Comparison of ENCODE assay signal across 19 cellular contexts in the genomic region with DNA sequence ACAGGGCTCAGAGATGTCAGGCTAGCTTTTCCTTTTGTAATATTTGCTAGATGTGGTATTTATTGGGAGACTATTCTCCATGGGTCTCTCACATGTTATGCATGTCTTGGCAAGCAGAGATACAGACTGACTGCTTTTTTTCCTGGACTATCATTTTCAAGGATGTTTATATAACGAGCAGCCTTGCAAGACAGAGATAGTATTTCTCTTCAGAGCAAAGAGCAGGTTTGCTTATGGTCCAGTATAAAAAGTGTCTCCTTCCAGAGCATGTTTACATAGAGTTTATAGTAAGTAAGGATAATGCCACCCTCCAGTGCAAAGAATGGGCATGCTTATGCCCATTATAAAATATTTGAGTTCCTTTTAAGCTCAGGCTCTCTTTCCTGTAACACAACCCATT. TPM values are rescaled to one million over a fixed set of nuclear protein-coding genes. Genes with fewer than 3 reads are reported as not detected.
DNase-seq lines count a peak whose midpoint lies in the region; ATAC-seq and TF ChIP-seq lines count a peak whose summit lies in the region.
"Had no signal": no experiment of that assay in that cellular context is flagged by ENCODE, and none has a peak within 500 bp of the region (broad histone marks: within the 10 kb centered on the region; RNA-seq: fewer than 3 reads in every experiment).

No MANE protein-coding gene starts in this region.

- intact Hi-C loops in PC-3 (cut with micrococcal nuclease) = loop anchor here (1.0 kb wide), 1 partner anchor 25 kb away; a partner anchor contains a TSS
- intact Hi-C loops in psoas muscle (cut with DNase I) = no loop called here

- ATAC-seq in PC-3 = peak; percentile 84
- ATAC-seq in stimulated activated naive CD8-positive, alpha-beta T cell treated with anti-CD3 and anti-CD28 coated beads, Interleukin-15, Interleukin-2, amounts not matched to agents 100 U/mL and 50 U/mL, for 24 hours = no peak
- ATAC-seq in psoas muscle = no peak
- ATAC-seq: body of pancreas had no signal

- TF ChIP-seq CTCF in PC-3 (conservative IDR thresholded peaks at IDR 0.05; ENCODE audit: low read depth, low read length) = no peak
- TF ChIP-seq CTCF in fibroblast of lung (conservative IDR thresholded peaks at IDR 0.05 in 1 of 2, IDR thresholded peaks at IDR 0.05 in 1 of 2; ENCODE audit: low read depth in 1 of 2, low read length in 2 of 2) = no peak
- no peak for TF ChIP-seq CTCF in nephron progenitor cell (IDR thresholded peaks at IDR 0.05)
- TF ChIP-seq CTCF in psoas muscle (IDR thresholded peaks at IDR 0.05) = no peak

- no TSS peak for BruUV-seq in PC-3 (replicated peaks; lab: Mats Ljungman, UMichigan)

- H3K79me2 ChIP-seq in PC-3 (ENCODE audit: low read length) (peaks cover 79% of the 10 kb centered on the region), fibroblast of lung (ENCODE audit: control insufficient read depth, insufficient read depth, low read length) (peaks cover 2% of the 10 kb centered on the region)

- no peak overlapping the region for H3K27ac ChIP-seq in PC-3 (ENCODE audit: low read length)
- H3K27ac ChIP-seq in fibroblast of lung (ENCODE audit: insufficient read depth, low read length) = no peak overlapping the region
- no peak overlapping the region for H3K27ac ChIP-seq in psoas muscle
- no peak overlapping the region for H3K27ac ChIP-seq in SJCRH30
- H3K27ac ChIP-seq: body of pancreas had no signal

- no peak overlapping the region for H2AFZ ChIP-seq in PC-3 (ENCODE audit: low read length)
- no peak overlapping the region for H2AFZ ChIP-seq in fibroblast of lung (ENCODE audit: low read length)

- no peak overlapping the region for H3K4me3 ChIP-seq in PC-3 (ENCODE audit: low read length)
- no peak overlapping the region for H3K4me3 ChIP-seq in fibroblast of lung (replicated peaks in 1 of 4; ENCODE audit: control extremely low read depth in 1 of 4, insufficient read depth in 1 of 4, low read depth in 3 of 4, low read length in 4 of 4)
- H3K4me3 ChIP-seq in psoas muscle = no peak overlapping the region
- H3K4me3 ChIP-seq in SJCRH30 = no peak overlapping the region
- H3K4me3 ChIP-seq: body of pancreas had no signal

- no peaks in the 10 kb centered on the region for H3K9me2 ChIP-seq in PC-3 (replicated peaks; ENCODE audit: low read length)

- H4K20me1 ChIP-seq in PC-3 (ENCODE audit: low read length) (0 out of 2 replicates have a peak, but pooled peaks cover 3% of the 10 kb centered on the region), fibroblast of lung (ENCODE audit: control insufficient read depth, extremely low read depth, insufficient read depth, low read length) (no peaks in the 10 kb centered on the region)

- no peaks in the 10 kb centered on the region for H3K27me3 Mint-ChIP-seq in nephron progenitor cell (ENCODE audit: low read depth, poor library complexity)
- H3K27me3 Mint-ChIP-seq: activated naive CD8-positive, alpha-beta T cell had no signal

- 16 to 44% (median 18%) methylated on average over 1 of the region's 1 CpG for WGBS in psoas muscle, 3 donors

- peaks cover 2% of the 10 kb centered on the region for H3K36me3 Mint-ChIP-seq in nephron progenitor cell (ENCODE audit: low read depth)

- DNase-seq in DMS153 treated with DMSO at 0.1 percent for 48 hours (lab: John Stamatoyannopoulos, UW; ENCODE audit: unreplicated experiment) (peak; percentile 35), PC-3 (no peak), fibroblast of lung (ENCODE audit: low read depth in 2 of 2) (peak; percentile 15 to 36), nephron progenitor cell (no peak), psoas muscle (no peak), putamen (ENCODE audit: low spot score) (no peak), SJCRH30 (no peak)
- DNase-seq in stimulated activated naive CD8-positive, alpha-beta T cell treated with anti-CD3 and anti-CD28 coated beads, Interleukin-15, Interleukin-2, amounts not matched to agents 100 U/mL and 50 U/mL, for 24 hours = no peak
- DNase-seq: activated CD4-positive, alpha-beta T cell treated with anti-CD3 and anti-CD28 coated beads for 1 hour; body of pancreas; mesendoderm; NCI-H2081; NCI-H524 treated with DMSO at 0.1 percent for 48 hours; Right ventricle myocardium superior; stimulated activated CD8-positive, alpha-beta memory T cell treated with anti-CD3 and anti-CD28 coated beads, Interleukin-4, amount 100 ng/mL, for 48 hours; SW 1271 had no signal

- no peaks in the 10 kb centered on the region for H3F3A ChIP-seq in PC-3 (ENCODE audit: low read length, unreplicated experiment)

- H3K4me1 ChIP-seq in PC-3 (ENCODE audit: insufficient read depth, low read length) (peaks cover 20% of the 10 kb centered on the region), fibroblast of lung (ENCODE audit: control insufficient read depth, extremely low read depth, insufficient read depth, low read length) (no peaks in the 10 kb centered on the region), psoas muscle (peaks cover 33% of the 10 kb centered on the region), SJCRH30 (no peaks in the 10 kb centered on the region)

- H3K9ac ChIP-seq in PC-3 (ENCODE audit: low read length) = no peak overlapping the region
- no peak overlapping the region for H3K9ac ChIP-seq in fibroblast of lung (ENCODE audit: insufficient read depth, low read length)

- H3K9me3 Mint-ChIP-seq in nephron progenitor cell = no peaks in the 10 kb centered on the region
- H3K9me3 Mint-ChIP-seq: activated T-helper 1 cell treated with anti-CD3 and anti-CD28 coated beads, Interleukin-12 subunit alpha, Interleukin-12 subunit beta, Interleukin-2, Interleukin-4 antibody, amounts not matched to agents 30 ng/mL and 10 ng/mL and 1 ng/mL, durations not matched to agents 14 hours and 24 hours and 36 hours; nephron had no signal

- H3K36me3 ChIP-seq in PC-3 (ENCODE audit: low read depth, low read length) (peaks cover 7% of the 10 kb centered on the region; the same call in 1 of the 2 replicates), fibroblast of lung (ENCODE audit: control insufficient read depth, insufficient read depth, low read length) (no peaks in the 10 kb centered on the region), psoas muscle (ENCODE audit: insufficient read depth in 1 of 2, low read depth in 1 of 2) (peaks cover 0 to 12% of the 10 kb centered on the region in 2 donors), SJCRH30 (peaks cover 4% of the 10 kb centered on the region; the same call in 1 of the 2 replicates)

- CTCF ChIA-PET in PC-3 (lab: Charles Lee) = interaction anchor here (0.6 kb wide), 1 partner anchor 169 kb away, joined by 3 read pairs; no protein-coding TSS in a partner anchor

- peaks cover 39% of the 10 kb centered on the region for H3K4me1 Mint-ChIP-seq in nephron progenitor cell

- peak overlapping the region; percentile 23 for H3K27ac Mint-ChIP-seq in nephron progenitor cell
- H3K27ac Mint-ChIP-seq: activated naive CD8-positive, alpha-beta T cell; activated T-helper 1 cell treated with anti-CD3 and anti-CD28 coated beads, Interleukin-12 subunit alpha, Interleukin-12 subunit beta, Interleukin-2, Interleukin-4 antibody, amounts not matched to agents 30 ng/mL and 10 ng/mL and 1 ng/mL, durations not matched to agents 14 hours and 24 hours and 36 hours had no signal

- H3K9me3 ChIP-seq in PC-3 (ENCODE audit: low read length) (no peaks in the 10 kb centered on the region), fibroblast of lung (ENCODE audit: control insufficient read depth, insufficient read depth, low read depth, low read length) (no peaks in the 10 kb centered on the region), psoas muscle (no peaks in the 10 kb centered on the region), SJCRH30 (replicated peaks) (no peaks in the 10 kb centered on the region)
- H3K9me3 ChIP-seq: body of pancreas had no signal

- no peak overlapping the region for H3K4me3 Mint-ChIP-seq in nephron progenitor cell
- H3K4me3 Mint-ChIP-seq: activated naive CD8-positive, alpha-beta T cell; activated T-helper 1 cell treated with anti-CD3 and anti-CD28 coated beads, Interleukin-12 subunit alpha, Interleukin-12 subunit beta, Interleukin-2, Interleukin-4 antibody, amounts not matched to agents 30 ng/mL and 10 ng/mL and 1 ng/mL, durations not matched to agents 14 hours and 24 hours and 36 hours; nephron had no signal

- H3K4me2 ChIP-seq in PC-3 (ENCODE audit: low read length) (peak overlapping the region; percentile 14), fibroblast of lung (ENCODE audit: extremely low read depth, insufficient read depth, low read length) (no peak overlapping the region)

- POLR2A ChIA-PET in PC-3 (lab: Charles Lee; ENCODE audit: unreplicated experiment) = no interaction called here

- H3K27me3 ChIP-seq in PC-3 (ENCODE audit: low read length) (no peaks in the 10 kb centered on the region), fibroblast of lung (ENCODE audit: control insufficient read depth, insufficient read depth, low read length) (no peaks in the 10 kb centered on the region), psoas muscle (ENCODE audit: insufficient read depth in 3 of 3, low read length in 2 of 3) (no peaks in the 10 kb centered on the region), SJCRH30 (no peaks in the 10 kb centered on the region)
- H3K27me3 ChIP-seq: body of pancreas had no signal

RNA-seq across cellular contexts. Expression of a gene that starts 24.6 kb away (rescaled TPM):
- total RNA-seq in PC-3 (2014; rRNA removed) (10.7 and 15.2 TPM in 2 replicates), fibroblast of lung (15.7 and 16.2 TPM in 2 replicates), psoas muscle (10 to 100 TPM; 11.3 to 16.1 (median 12.8) TPM)
- polyA plus RNA-seq in fibroblast of lung (10.7 and 11.5 TPM in 2 replicates), psoas muscle (10 to 100 TPM in 1 of 3 donors, 1 to 10 TPM in 2; 5.0 to 19.8 (median 7.9) TPM)
- polyA plus RNA-seq in fibroblast of lung (2012) = 5.4 and 6.1 TPM in 2 replicates
- polyA minus RNA-seq in fibroblast of lung (ENCODE audit: low replicate concordance) = 0.79 and 2.7 TPM in 2 replicates
- total RNA-seq in SJCRH30 (2014; rRNA removed; shearing (Covaris generic)) = 31.6 and 32.3 TPM in 2 replicates

RNA-seq across cellular contexts. Expression of a gene that starts 24.8 kb away (rescaled TPM):
- total RNA-seq in PC-3 (2014; rRNA removed) (21.3 and 24.3 TPM in 2 replicates), fibroblast of lung (10.8 and 11.9 TPM in 2 replicates), psoas muscle (10 to 100 TPM; 21.0 to 34.0 (median 27.6) TPM)
- polyA plus RNA-seq in fibroblast of lung (11.7 and 13.4 TPM in 2 replicates), psoas muscle (10 to 100 TPM; 10.3 to 23.0 (median 19.9) TPM)
- 19.3 and 23.7 TPM in 2 replicates for polyA plus RNA-seq in fibroblast of lung (2012)
- 1.0 and 1.5 TPM in 2 replicates for polyA minus RNA-seq in fibroblast of lung (ENCODE audit: low replicate concordance)
- 19.7 and 21.4 TPM in 2 replicates for total RNA-seq in SJCRH30 (2014; rRNA removed; shearing (Covaris generic))

Comparison
In these comparisons a context has a peak if more than half of its experiments do, and no peak if none do; other contexts are left out.
1. DNase-seq: peak in DMS153 treated with DMSO at 0.1 percent for 48 hours (single experiment) and fibroblast of lung (2 of 2); none in PC-3 (single experiment), nephron progenitor cell (single experiment), stimulated activated naive CD8-positive, alpha-beta T cell treated with anti-CD3 and anti-CD28 coated beads, Interleukin-15, Interleukin-2, amounts not matched to agents 100 U/mL and 50 U/mL, for 24 hours (single experiment), psoas muscle (0 of 2), putamen (single experiment) and SJCRH30 (0 of 2).